ENCODE assay signal across 12 cellular contexts in genomic region chr3:36381311-36381956, GRCh38. TPM values are rescaled to one million over a fixed set of nuclear protein-coding genes. Genes with fewer than 3 reads are reported as not detected.
DNase-seq lines count a peak whose midpoint lies in the region; TF ChIP-seq lines count a peak whose summit lies in the region.
"Had no signal": no experiment of that assay in that cellular context is flagged by ENCODE, and none has a peak within 500 bp of the region (broad histone marks: within the 10 kb centered on the region; RNA-seq: fewer than 3 reads in every experiment).

No MANE protein-coding gene starts in this region.

- no peaks in the 10 kb centered on the region for H3K36me3 Mint-ChIP-seq in CD14-positive monocyte

- H2AFZ ChIP-seq in neuronal stem cell (ENCODE audit: low read length): no peak overlapping the region

- no peaks in the 10 kb centered on the region for H3K79me1 ChIP-seq in neuronal stem cell (ENCODE audit: low read depth, low read length)

- H2BK120ac ChIP-seq in neuronal stem cell (ENCODE audit: low read depth, low read length): no peak overlapping the region

- no peaks in the 10 kb centered on the region for H3K9me3 Mint-ChIP-seq in CD14-positive monocyte
- H3K9me3 Mint-ChIP-seq: activated CD4-positive, alpha-beta memory T cell treated with anti-CD3 and anti-CD28 coated beads, Interleukin-2, amount 10 ng/mL, durations not matched to agents 7 days and 5 days had no signal

- TF ChIP-seq CTCF in CD14-positive monocyte (IDR thresholded peaks at IDR 0.05): no peak
- no peak for TF ChIP-seq CTCF in esophagus squamous epithelium (IDR thresholded peaks at IDR 0.05)
- TF ChIP-seq CTCF in GM13977 (IDR thresholded peaks at IDR 0.05; ENCODE audit: extremely low read depth, insufficient read depth, missing control alignments): no peak

- no peak overlapping the region for H2BK12ac ChIP-seq in neuronal stem cell (ENCODE audit: low read length)

- H3K4me1 ChIP-seq in esophagus squamous epithelium (peaks cover 0 to 15% (median 8%) of the 10 kb centered on the region in 3 donors), neuronal stem cell (ENCODE audit: control insufficient read depth in 2 of 2, insufficient read depth in 1 of 2, low read depth in 1 of 2, low read length in 2 of 2) (peaks cover 0 to 4% of the 10 kb centered on the region in 2 donors)

- H2BK5ac ChIP-seq in neuronal stem cell (ENCODE audit: low read length): no peak overlapping the region

- DNase-seq in CD14-positive monocyte (ENCODE audit: low spot score) (no peak), M059J (ENCODE audit: low read depth) (peak; percentile 15), esophagus squamous epithelium (lab: John Stamatoyannopoulos, UW) (no peak), neuronal stem cell (ENCODE audit: low spot score) (peak; percentile 43), MV-4-11 (lab: John Stamatoyannopoulos, UW) (no peak), DMS114 treated with DMSO at 0.1 percent for 48 hours (lab: John Stamatoyannopoulos, UW; ENCODE audit: unreplicated experiment) (no peak), GM13977 (ENCODE audit: low spot score) (no peak), ureter (ENCODE audit: low spot score) (no peak)
- DNase-seq: activated CD4-positive, alpha-beta memory T cell treated with anti-CD3 and anti-CD28 coated beads, Interleukin-2, amount 10 ng/mL, durations not matched to agents 7 days and 5 days; NCI-H1092; stimulated activated naive CD4-positive, alpha-beta T cell treated with Interleukin-2 at 50 U/mL for 16 hours had no signal

- H3K4me2 ChIP-seq in neuronal stem cell (ENCODE audit: insufficient read depth, low read length, poor library complexity, severe bottlenecking): peak overlapping the region; percentile 63

- H3K9me3 ChIP-seq in esophagus squamous epithelium: no peaks in the 10 kb centered on the region
- H3K9me3 ChIP-seq in neuronal stem cell (replicated peaks in 1 of 2; ENCODE audit: control insufficient read depth in 2 of 2, insufficient read depth in 1 of 2, low read depth in 1 of 2, low read length in 2 of 2): no peaks in the 10 kb centered on the region

- no peak overlapping the region for H4K91ac ChIP-seq in neuronal stem cell (ENCODE audit: low read depth, low read length, poor library complexity)

- no peak overlapping the region for H2BK15ac ChIP-seq in neuronal stem cell (ENCODE audit: low read length)

- H3K4ac ChIP-seq in neuronal stem cell (ENCODE audit: low read length): no peak overlapping the region

- no peak for TF ChIP-seq POLR2A in esophagus squamous epithelium (IDR thresholded peaks at IDR 0.05)

- intact Hi-C loops in CD14-positive monocyte (cut with micrococcal nuclease): no loop called here
- intact Hi-C loops in esophagus squamous epithelium (cut with DNase I): no loop called here

- no peak overlapping the region for H3K23ac ChIP-seq in neuronal stem cell (ENCODE audit: low read depth, low read length, poor library complexity)

- H4K8ac ChIP-seq in neuronal stem cell (ENCODE audit: low read depth, low read length): no peak overlapping the region

- peak overlapping the region; percentile 83 to 94 for H3K4me3 Mint-ChIP-seq in CD14-positive monocyte
- H3K4me3 Mint-ChIP-seq: activated CD4-positive, alpha-beta memory T cell treated with anti-CD3 and anti-CD28 coated beads, Interleukin-2, amount 10 ng/mL, durations not matched to agents 7 days and 5 days had no signal

- WGBS in esophagus squamous epithelium, 2 donors: 61% methylated on average over 8 of the region's 8 CpGs
- WGBS in neuronal stem cell (ENCODE audit: extremely low coverage in 2 of 2, insufficient read length in 2 of 2, insufficient replicate concordance in 1 of 2), 2 donors: no CpG with 5 or more reads among the region's 8 CpGs

- H3K27me3 ChIP-seq in esophagus squamous epithelium (peaks cover 0 to 20% (median 0%) of the 10 kb centered on the region in 4 donors), neuronal stem cell (ENCODE audit: control insufficient read depth in 3 of 3, insufficient read depth in 3 of 3, low read depth in 1 of 3, low read length in 3 of 3) (peaks cover 0 to 49% (median 0%) of the 10 kb centered on the region in 3 experiments)

- no peak overlapping the region for H2AK5ac ChIP-seq in neuronal stem cell (ENCODE audit: low read depth, low read length)

- H3K27ac ChIP-seq in esophagus squamous epithelium (no peak overlapping the region), neuronal stem cell (replicated peaks; ENCODE audit: low read length) (no peak overlapping the region)
- H3K27ac ChIP-seq: skin epidermis had no signal

- no peaks in the 10 kb centered on the region for H3K36me3 ChIP-seq in esophagus squamous epithelium
- H3K36me3 ChIP-seq in neuronal stem cell (replicated peaks in 1 of 2; ENCODE audit: control insufficient read depth in 2 of 2, insufficient read depth in 2 of 2, low read length in 2 of 2): no peaks in the 10 kb centered on the region

- H3K27me3 Mint-ChIP-seq in CD14-positive monocyte (ENCODE audit: low read depth in 3 of 3): peaks cover 12 to 21% (median 12%) of the 10 kb centered on the region in 3 donors

- H3K14ac ChIP-seq in neuronal stem cell (ENCODE audit: low read length): no peak overlapping the region

- H3K27ac Mint-ChIP-seq in CD14-positive monocyte: no peak overlapping the region
- H3K27ac Mint-ChIP-seq: activated CD4-positive, alpha-beta memory T cell treated with anti-CD3 and anti-CD28 coated beads, Interleukin-2, amount 10 ng/mL, durations not matched to agents 7 days and 5 days had no signal

- H3K4me3 ChIP-seq in esophagus squamous epithelium (peak overlapping the region in 3 of 4 donors; percentile 31 to 70 (median 52)), neuronal stem cell (ENCODE audit: low read length in 2 of 2) (peak overlapping the region in 1 of 2 donors; percentile 64)

- H3K18ac ChIP-seq in neuronal stem cell (ENCODE audit: low read length): no peak overlapping the region

- in situ Hi-C loops in GM13977 (cut with MboI; ENCODE audit: low pct_unique_long_range_greater_than_20kb, low sequenced_read_pairs, unreplicated experiment): no loop called here

- no peak overlapping the region for H3K9ac ChIP-seq in neuronal stem cell (ENCODE audit: low read depth, low read length, poor library complexity)

- H3K4me1 Mint-ChIP-seq in CD14-positive monocyte: peaks cover 19% of the 10 kb centered on the region

RNA-seq across cellular contexts. Expression of gene STAC, which starts 1.1 kb away (rescaled TPM):
- under 1 TPM; 0.10 to 0.40 TPM for polyA plus RNA-seq in CD14-positive monocyte
- total RNA-seq in M059J (2014; rRNA removed; shearing (Covaris generic)): 19.6 and 22.3 TPM in 2 replicates
- under 1 TPM; 0.15 to 0.79 (median 0.46) TPM for total RNA-seq in esophagus squamous epithelium
- polyA plus RNA-seq in neuronal stem cell (2013, experiment 1 of 2): 18.3 TPM
- 17.7 TPM for polyA plus RNA-seq in neuronal stem cell (2013, experiment 2 of 2)
- 20.4 TPM for total RNA-seq in ureter
- total RNA-seq: activated CD4-positive, alpha-beta memory T cell treated with anti-CD3 and anti-CD28 coated beads, Interleukin-2, amount 10 ng/mL, durations not matched to agents 7 days and 5 days had no signal

Comparison
In these comparisons a context has a peak if more than half of its experiments do, and no peak if none do; other contexts are left out.
1. DNase-seq: peak in M059J (single experiment) and neuronal stem cell (single experiment); none in CD14-positive monocyte (single experiment), esophagus squamous epithelium (single experiment), MV-4-11 (single experiment), DMS114 treated with DMSO at 0.1 percent for 48 hours (single experiment), GM13977 (single experiment) and ureter (single experiment).
2. RNA of gene STAC, which starts 1.1 kb away (total RNA-seq): 19.6 to 22.3 TPM in M059J and 20.4 TPM in ureter (single experiment); 0.15 to 0.79 TPM in esophagus squamous epithelium; every median in the first group is over 10 times any median in the second.